15 cellular contexts compared by ENCODE assay signal in the genomic region with DNA sequence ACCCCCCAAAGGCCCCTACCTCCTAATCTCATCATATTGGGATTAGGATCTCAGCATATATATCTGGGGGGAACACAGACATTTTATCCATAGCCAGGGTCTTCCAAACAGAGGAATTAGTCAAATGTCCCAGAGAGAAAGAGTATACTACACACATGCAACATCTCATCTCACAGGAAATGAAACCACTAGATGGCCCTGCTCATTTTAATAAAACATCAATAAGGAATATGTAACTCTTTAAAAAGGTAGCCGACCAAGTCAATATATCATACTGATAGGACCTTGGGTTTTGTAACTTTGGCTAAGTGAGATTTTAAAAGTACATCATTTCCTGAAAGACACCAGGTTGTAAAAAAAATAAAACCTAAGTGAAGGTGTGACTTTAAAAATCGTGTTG.
DNase-seq lines count a peak whose midpoint lies in the region; TF ChIP-seq lines count a peak whose summit lies in the region.
"Had no signal": no experiment of that assay in that cellular context is flagged by ENCODE, and none has a peak within 500 bp of the region (broad histone marks: within the 10 kb centered on the region; RNA-seq: fewer than 3 reads in every experiment).

No MANE protein-coding gene starts in this region.

- peak; percentile 11 for TF ChIP-seq CTCF in GM13977 (IDR thresholded peaks at IDR 0.05; ENCODE audit: extremely low read depth, insufficient read depth, missing control alignments)
- peak; percentile 56 for TF ChIP-seq CTCF in Loucy (conservative IDR thresholded peaks at IDR 0.05; ENCODE audit: low read length)

- DNase-seq in GM13977 (ENCODE audit: low spot score), result no peak
- DNase-seq in epithelial cell of prostate (ENCODE audit: low read depth, low spot score), result no peak
- no peak for DNase-seq in stimulated activated CD4-positive, alpha-beta T cell treated with anti-CD3 and anti-CD28 coated beads, Interleukin-2, amount 100 ng/mL, for 48 hours
- DNase-seq in NCI-H1105 (lab: John Stamatoyannopoulos, UW), result no peak
- DNase-seq in NCI-H526 (lab: John Stamatoyannopoulos, UW), result no peak
- DNase-seq in DMS153 (lab: John Stamatoyannopoulos, UW), result no peak
- DNase-seq: Calu3; CD4-positive, alpha-beta T cell; MM.1S; NCI-H1930; T-helper 1 cell had no signal

- H3K4me3 ChIP-seq in Loucy (ENCODE audit: low read length, poor library complexity, severe bottlenecking), result no peak overlapping the region
- H3K4me3 ChIP-seq: GM12878, HAP-1 had no signal

- peaks cover 34% of the 10 kb centered on the region for H3K4me1 ChIP-seq in Loucy (ENCODE audit: insufficient read depth, low read length, poor library complexity, severe bottlenecking)
- H3K4me1 ChIP-seq: HAP-1 had no signal

- H4K20me1 ChIP-seq in Loucy (ENCODE audit: insufficient read depth, low read length, poor library complexity, severe bottlenecking), result no peaks in the 10 kb centered on the region

- no peaks in the 10 kb centered on the region for H3K9me3 ChIP-seq in Loucy (ENCODE audit: insufficient read depth, low read depth, low read length)
- H3K9me3 ChIP-seq: HAP-1 had no signal

- no peak overlapping the region for H3K9ac ChIP-seq in Loucy (ENCODE audit: low read depth, low read length, poor library complexity, severe bottlenecking)
- H3K9ac ChIP-seq: KMS-11 had no signal

- no peaks in the 10 kb centered on the region for H3K36me3 ChIP-seq in Loucy (ENCODE audit: insufficient read depth, low read length)
- H3K36me3 ChIP-seq: HAP-1 had no signal

- H3K79me2 ChIP-seq in Loucy (ENCODE audit: insufficient read depth, low read length), result no peaks in the 10 kb centered on the region

- peak overlapping the region; percentile 11 for H3K4me2 ChIP-seq in Loucy (ENCODE audit: low read depth, low read length, poor library complexity, severe bottlenecking)
- H3K4me2 ChIP-seq: KMS-11 had no signal

- H3K9me2 ChIP-seq in Loucy (replicated peaks; ENCODE audit: low read depth, low read length), result no peaks in the 10 kb centered on the region

- H3F3A ChIP-seq in Loucy (ENCODE audit: low read depth), result no peaks in the 10 kb centered on the region

- H3K27me3 ChIP-seq in Loucy (ENCODE audit: insufficient read depth, low read length, poor library complexity, severe bottlenecking), result no peaks in the 10 kb centered on the region

- peak overlapping the region; percentile 75 for H2AFZ ChIP-seq in Loucy (ENCODE audit: low read length)

- H3K27ac ChIP-seq in epithelial cell of prostate, result peak overlapping the region; percentile 46
- H3K27ac ChIP-seq: KMS-11 had no signal

- in situ Hi-C loops in GM13977 (cut with MboI; ENCODE audit: low pct_unique_long_range_greater_than_20kb, low sequenced_read_pairs, unreplicated experiment), result no loop called here
